In the genomic region with DNA sequence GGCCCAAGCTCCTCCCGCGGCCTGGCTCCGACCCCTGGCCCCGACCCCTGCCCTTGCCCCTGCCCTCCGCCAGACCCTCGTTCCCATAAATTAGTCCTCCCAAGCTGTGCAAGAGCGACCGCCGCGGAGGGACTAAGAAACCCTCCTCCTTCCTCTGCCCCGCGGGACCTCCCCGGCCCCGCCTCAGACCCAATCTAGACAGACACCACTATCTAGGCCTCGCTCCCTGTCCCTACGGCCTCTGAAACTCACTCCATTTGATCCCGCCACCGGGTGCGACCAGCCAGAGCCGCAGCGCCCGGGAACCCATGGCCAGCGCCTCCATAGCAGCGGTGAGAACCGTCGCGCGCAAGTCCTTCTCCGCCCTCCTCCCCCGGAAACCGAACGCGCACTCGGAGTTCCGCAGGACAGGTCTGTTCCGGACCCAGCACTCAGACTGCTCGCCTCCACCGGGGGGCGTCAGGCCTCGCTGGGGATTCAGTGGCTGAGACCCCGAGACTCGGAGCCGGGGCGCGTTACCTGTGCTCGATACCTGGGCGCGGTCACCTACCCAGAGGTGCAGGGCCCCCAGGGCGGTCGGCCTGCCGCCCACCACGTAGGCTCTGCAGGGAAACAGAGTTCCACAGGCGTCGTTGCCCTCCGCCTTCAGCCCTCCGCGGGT, we compare ENCODE assay signal across 1 cellular context.
TF ChIP-seq lines count a peak whose summit lies in the region.

A gene (minus strand): TSS at position 331 of the 661 bp plus-strand sequence. CDS start 6 bp downstream, at position 325.

TF ChIP-seq in SK-N-SH, 30 proteins besides CTCF, POLR2A, EP300 and RAD21 (continued from another document):
- peak; percentile 88 for TF ChIP-seq CHD2 (IDR thresholded peaks at IDR 0.05; ENCODE audit: low read length, partially characterized antibody)
- peak; percentile 80 for TF ChIP-seq GABPA (IDR thresholded peaks at IDR 0.05; ENCODE audit: low read depth)
- TF ChIP-seq, protein P1, sequence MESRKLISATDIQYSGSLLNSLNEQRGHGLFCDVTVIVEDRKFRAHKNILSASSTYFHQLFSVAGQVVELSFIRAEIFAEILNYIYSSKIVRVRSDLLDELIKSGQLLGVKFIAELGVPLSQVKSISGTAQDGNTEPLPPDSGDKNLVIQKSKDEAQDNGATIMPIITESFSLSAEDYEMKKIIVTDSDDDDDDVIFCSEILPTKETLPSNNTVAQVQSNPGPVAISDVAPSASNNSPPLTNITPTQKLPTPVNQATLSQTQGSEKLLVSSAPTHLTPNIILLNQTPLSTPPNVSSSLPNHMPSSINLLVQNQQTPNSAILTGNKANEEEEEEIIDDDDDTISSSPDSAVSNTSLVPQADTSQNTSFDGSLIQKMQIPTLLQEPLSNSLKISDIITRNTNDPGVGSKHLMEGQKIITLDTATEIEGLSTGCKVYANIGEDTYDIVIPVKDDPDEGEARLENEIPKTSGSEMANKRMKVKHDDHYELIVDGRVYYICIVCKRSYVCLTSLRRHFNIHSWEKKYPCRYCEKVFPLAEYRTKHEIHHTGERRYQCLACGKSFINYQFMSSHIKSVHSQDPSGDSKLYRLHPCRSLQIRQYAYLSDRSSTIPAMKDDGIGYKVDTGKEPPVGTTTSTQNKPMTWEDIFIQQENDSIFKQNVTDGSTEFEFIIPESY (IDR thresholded peaks at IDR 0.05; ENCODE audit: borderline replicate concordance, low read depth), result no peak
- peak; percentile 68; the same call in 1 of the 2 replicates for TF ChIP-seq RCOR1 (IDR thresholded peaks at IDR 0.05; ENCODE audit: low read length)
- TF ChIP-seq GATA2 (CRISPR knock-in tag; IDR thresholded peaks at IDR 0.05), result no peak
- peak; percentile 59 for TF ChIP-seq SMC3 (IDR thresholded peaks at IDR 0.05; ENCODE audit: low read depth, low read length)
- no peak for TF ChIP-seq NRF1 (IDR thresholded peaks at IDR 0.05; ENCODE audit: low read depth, low read length)
- TF ChIP-seq, protein P2, sequence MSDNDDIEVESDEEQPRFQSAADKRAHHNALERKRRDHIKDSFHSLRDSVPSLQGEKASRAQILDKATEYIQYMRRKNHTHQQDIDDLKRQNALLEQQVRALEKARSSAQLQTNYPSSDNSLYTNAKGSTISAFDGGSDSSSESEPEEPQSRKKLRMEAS (IDR thresholded peaks at IDR 0.05; ENCODE audit: low read depth), result peak; percentile 89
- TF ChIP-seq RFX5 (IDR thresholded peaks at IDR 0.05; ENCODE audit: low read length), result no peak
- TF ChIP-seq, protein P3, sequence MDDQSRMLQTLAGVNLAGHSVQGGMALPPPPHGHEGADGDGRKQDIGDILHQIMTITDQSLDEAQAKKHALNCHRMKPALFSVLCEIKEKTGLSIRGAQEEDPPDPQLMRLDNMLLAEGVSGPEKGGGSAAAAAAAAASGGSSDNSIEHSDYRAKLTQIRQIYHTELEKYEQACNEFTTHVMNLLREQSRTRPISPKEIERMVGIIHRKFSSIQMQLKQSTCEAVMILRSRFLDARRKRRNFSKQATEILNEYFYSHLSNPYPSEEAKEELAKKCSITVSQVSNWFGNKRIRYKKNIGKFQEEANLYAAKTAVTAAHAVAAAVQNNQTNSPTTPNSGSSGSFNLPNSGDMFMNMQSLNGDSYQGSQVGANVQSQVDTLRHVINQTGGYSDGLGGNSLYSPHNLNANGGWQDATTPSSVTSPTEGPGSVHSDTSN (IDR thresholded peaks at IDR 0.05), result 0 out of 2 replicates have a peak, but pooled peaks have one; percentile 21
- TF ChIP-seq YY1 (IDR thresholded peaks at IDR 0.05; ENCODE audit: low read depth), result peak; percentile 90
- TF ChIP-seq FOXM1 (IDR thresholded peaks at IDR 0.05; ENCODE audit: low read depth), result no peak; the same call in 1 of the 2 replicates
- TF ChIP-seq POLR2AphosphoS5 (IDR thresholded peaks at IDR 0.05; ENCODE audit: low read depth, low read length), result peak; percentile 92
- peak; percentile 99 for TF ChIP-seq TAF1 (IDR thresholded peaks at IDR 0.05; ENCODE audit: borderline replicate concordance, low read depth, low read length)
- no peak for TF ChIP-seq EZH2phosphoT487 (IDR thresholded peaks at IDR 0.05; ENCODE audit: borderline replicate concordance, low read depth)
- TF ChIP-seq RXRA (IDR thresholded peaks at IDR 0.05; ENCODE audit: borderline replicate concordance, low read depth), result no peak
- TF ChIP-seq, protein P4, sequence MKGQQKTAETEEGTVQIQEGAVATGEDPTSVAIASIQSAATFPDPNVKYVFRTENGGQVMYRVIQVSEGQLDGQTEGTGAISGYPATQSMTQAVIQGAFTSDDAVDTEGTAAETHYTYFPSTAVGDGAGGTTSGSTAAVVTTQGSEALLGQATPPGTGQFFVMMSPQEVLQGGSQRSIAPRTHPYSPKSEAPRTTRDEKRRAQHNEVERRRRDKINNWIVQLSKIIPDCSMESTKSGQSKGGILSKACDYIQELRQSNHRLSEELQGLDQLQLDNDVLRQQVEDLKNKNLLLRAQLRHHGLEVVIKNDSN (IDR thresholded peaks at IDR 0.05; ENCODE audit: borderline replicate concordance, low read depth), result peak; percentile 48; the same call in 1 of the 2 replicates
- no peak for TF ChIP-seq JUND (IDR thresholded peaks at IDR 0.05)
- no peak for TF ChIP-seq TEAD4 (IDR thresholded peaks at IDR 0.05; ENCODE audit: borderline replicate concordance, insufficient read depth)
- TF ChIP-seq MXI1 (IDR thresholded peaks at IDR 0.05; ENCODE audit: low read depth, low read length), result peak; percentile 35; the same call in 1 of the 2 replicates
- TF ChIP-seq ELF1 (IDR thresholded peaks at IDR 0.05), result peak; percentile 66; the same call in 1 of the 2 replicates
- TF ChIP-seq, protein P5, sequence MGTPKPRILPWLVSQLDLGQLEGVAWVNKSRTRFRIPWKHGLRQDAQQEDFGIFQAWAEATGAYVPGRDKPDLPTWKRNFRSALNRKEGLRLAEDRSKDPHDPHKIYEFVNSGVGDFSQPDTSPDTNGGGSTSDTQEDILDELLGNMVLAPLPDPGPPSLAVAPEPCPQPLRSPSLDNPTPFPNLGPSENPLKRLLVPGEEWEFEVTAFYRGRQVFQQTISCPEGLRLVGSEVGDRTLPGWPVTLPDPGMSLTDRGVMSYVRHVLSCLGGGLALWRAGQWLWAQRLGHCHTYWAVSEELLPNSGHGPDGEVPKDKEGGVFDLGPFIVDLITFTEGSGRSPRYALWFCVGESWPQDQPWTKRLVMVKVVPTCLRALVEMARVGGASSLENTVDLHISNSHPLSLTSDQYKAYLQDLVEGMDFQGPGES (IDR thresholded peaks at IDR 0.05; ENCODE audit: low read depth, low read length), result 0 out of 2 replicates have a peak, but pooled peaks have one; percentile 35
- TF ChIP-seq, protein P6, sequence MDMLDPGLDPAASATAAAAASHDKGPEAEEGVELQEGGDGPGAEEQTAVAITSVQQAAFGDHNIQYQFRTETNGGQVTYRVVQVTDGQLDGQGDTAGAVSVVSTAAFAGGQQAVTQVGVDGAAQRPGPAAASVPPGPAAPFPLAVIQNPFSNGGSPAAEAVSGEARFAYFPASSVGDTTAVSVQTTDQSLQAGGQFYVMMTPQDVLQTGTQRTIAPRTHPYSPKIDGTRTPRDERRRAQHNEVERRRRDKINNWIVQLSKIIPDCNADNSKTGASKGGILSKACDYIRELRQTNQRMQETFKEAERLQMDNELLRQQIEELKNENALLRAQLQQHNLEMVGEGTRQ (IDR thresholded peaks at IDR 0.05; ENCODE audit: borderline replicate concordance, low read depth, low read length), result no peak
TF ChIP-seq in SK-N-SH: peak in this region for 17.
